3 cellular contexts compared by ENCODE assay signal in the genomic region with DNA sequence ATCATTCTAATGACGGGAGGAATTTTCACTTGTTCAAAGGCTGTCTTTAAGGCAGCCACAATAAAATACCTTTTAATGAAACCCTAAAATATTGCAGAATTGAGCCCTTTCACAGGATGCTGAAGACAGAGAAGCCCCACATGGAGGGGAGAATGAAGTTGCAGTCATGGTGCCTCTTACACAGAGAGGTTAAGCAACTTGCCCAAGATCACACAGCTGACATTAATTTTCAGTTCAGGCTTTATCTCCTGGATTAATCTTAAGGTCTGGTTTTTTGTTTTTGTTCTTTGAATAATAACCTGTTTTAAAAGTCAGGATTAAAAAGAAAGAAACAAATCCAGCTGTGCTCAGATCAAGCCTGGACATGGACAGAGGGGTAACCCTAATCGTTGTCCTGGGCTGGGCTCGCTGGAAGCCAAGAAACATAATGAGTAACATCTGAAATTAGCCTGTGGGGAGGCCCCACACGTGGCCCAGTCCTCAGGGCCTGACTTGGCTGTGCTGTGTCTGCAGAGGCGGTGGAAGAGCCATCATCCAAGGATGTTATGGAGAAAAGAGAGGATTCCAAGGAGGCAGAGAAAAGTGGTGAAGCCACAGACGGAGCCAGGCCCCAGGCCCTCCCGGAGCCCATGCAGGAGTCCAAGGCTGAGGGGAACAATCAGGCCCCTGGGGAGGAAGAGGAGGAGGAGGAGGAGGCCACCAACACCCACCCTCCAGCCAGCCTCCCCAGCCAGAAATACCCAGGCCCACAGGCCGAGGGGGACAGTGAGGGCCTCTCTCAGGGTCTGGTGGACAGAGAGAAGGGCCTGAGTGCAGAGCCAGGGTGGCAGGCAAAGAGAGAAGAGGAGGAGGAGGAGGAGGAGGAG.
TF ChIP-seq lines count a peak whose summit lies in the region.

No MANE protein-coding gene starts in this region.

TF ChIP-seq in SK-N-SH, 30 proteins besides CTCF, POLR2A, EP300 and RAD21:
- TF ChIP-seq NRF1 (IDR thresholded peaks at IDR 0.05; ENCODE audit: low read depth, low read length) (no peak), GATA2 (CRISPR knock-in tag; IDR thresholded peaks at IDR 0.05) (peak; percentile 25; the same call in 1 of the 2 replicates)

TF ChIP-seq in SK-N-SH treated with all-trans-retinoic acid at 6 μM for 48 hours, 23 proteins besides CTCF, POLR2A, EP300 and RAD21:
- TF ChIP-seq TOX (CRISPR knock-in tag; IDR thresholded peaks at IDR 0.05; ENCODE audit: borderline replicate concordance) = no peak

TF ChIP-seq in K562, 482 proteins besides CTCF, POLR2A, EP300 and RAD21:
- TF ChIP-seq ELF4 (CRISPR knock-in tag; IDR thresholded peaks at IDR 0.05) = no peak
- TF ChIP-seq, protein P1, sequence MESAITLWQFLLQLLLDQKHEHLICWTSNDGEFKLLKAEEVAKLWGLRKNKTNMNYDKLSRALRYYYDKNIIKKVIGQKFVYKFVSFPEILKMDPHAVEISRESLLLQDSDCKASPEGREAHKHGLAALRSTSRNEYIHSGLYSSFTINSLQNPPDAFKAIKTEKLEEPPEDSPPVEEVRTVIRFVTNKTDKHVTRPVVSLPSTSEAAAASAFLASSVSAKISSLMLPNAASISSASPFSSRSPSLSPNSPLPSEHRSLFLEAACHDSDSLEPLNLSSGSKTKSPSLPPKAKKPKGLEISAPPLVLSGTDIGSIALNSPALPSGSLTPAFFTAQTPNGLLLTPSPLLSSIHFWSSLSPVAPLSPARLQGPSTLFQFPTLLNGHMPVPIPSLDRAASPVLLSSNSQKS (CRISPR knock-in tag; IDR thresholded peaks at IDR 0.05) = no peak
- no peak for TF ChIP-seq CHD1 (IDR thresholded peaks at IDR 0.05; ENCODE audit: low read length)
- TF ChIP-seq ZNF23 (CRISPR knock-in tag; IDR thresholded peaks at IDR 0.05) = no peak
- no peak for TF ChIP-seq SLC30A9 (CRISPR knock-in tag; IDR thresholded peaks at IDR 0.05)
- TF ChIP-seq ZFP36 (IDR thresholded peaks at IDR 0.05; ENCODE audit: low read depth, low read length, partially characterized antibody) = peak; percentile 48
- no peak for TF ChIP-seq POLR2H (tag; IDR thresholded peaks at IDR 0.05; ENCODE audit: low read depth)
- no peak for TF ChIP-seq ZNF445 (CRISPR knock-in tag; IDR thresholded peaks at IDR 0.05; ENCODE audit: low read depth)
- TF ChIP-seq, protein P2, sequence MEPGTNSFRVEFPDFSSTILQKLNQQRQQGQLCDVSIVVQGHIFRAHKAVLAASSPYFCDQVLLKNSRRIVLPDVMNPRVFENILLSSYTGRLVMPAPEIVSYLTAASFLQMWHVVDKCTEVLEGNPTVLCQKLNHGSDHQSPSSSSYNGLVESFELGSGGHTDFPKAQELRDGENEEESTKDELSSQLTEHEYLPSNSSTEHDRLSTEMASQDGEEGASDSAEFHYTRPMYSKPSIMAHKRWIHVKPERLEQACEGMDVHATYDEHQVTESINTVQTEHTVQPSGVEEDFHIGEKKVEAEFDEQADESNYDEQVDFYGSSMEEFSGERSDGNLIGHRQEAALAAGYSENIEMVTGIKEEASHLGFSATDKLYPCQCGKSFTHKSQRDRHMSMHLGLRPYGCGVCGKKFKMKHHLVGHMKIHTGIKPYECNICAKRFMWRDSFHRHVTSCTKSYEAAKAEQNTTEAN (CRISPR knock-in tag; IDR thresholded peaks at IDR 0.05) = no peak
- TF ChIP-seq NR2C2 (CRISPR knock-in tag; IDR thresholded peaks at IDR 0.05) = no peak
- TF ChIP-seq NR2C2 (tag; IDR thresholded peaks at IDR 0.05) = no peak
- TF ChIP-seq BRD4 (IDR thresholded peaks at IDR 0.05) = no peak
- peak; percentile 82 for TF ChIP-seq RBM25 (IDR thresholded peaks at IDR 0.05; ENCODE audit: low read depth, low read length, severe bottlenecking)
- no peak for TF ChIP-seq ZNF584 (CRISPR knock-in tag; IDR thresholded peaks at IDR 0.05; ENCODE audit: low read depth)
- no peak for TF ChIP-seq ETV1 (tag; conservative IDR thresholded peaks at IDR 0.05; ENCODE audit: low read depth)
- TF ChIP-seq MCM5 (IDR thresholded peaks at IDR 0.05; ENCODE audit: low read depth) = no peak
- TF ChIP-seq SRF (CRISPR knock-in tag; IDR thresholded peaks at IDR 0.05) = no peak
- TF ChIP-seq, protein P3, sequence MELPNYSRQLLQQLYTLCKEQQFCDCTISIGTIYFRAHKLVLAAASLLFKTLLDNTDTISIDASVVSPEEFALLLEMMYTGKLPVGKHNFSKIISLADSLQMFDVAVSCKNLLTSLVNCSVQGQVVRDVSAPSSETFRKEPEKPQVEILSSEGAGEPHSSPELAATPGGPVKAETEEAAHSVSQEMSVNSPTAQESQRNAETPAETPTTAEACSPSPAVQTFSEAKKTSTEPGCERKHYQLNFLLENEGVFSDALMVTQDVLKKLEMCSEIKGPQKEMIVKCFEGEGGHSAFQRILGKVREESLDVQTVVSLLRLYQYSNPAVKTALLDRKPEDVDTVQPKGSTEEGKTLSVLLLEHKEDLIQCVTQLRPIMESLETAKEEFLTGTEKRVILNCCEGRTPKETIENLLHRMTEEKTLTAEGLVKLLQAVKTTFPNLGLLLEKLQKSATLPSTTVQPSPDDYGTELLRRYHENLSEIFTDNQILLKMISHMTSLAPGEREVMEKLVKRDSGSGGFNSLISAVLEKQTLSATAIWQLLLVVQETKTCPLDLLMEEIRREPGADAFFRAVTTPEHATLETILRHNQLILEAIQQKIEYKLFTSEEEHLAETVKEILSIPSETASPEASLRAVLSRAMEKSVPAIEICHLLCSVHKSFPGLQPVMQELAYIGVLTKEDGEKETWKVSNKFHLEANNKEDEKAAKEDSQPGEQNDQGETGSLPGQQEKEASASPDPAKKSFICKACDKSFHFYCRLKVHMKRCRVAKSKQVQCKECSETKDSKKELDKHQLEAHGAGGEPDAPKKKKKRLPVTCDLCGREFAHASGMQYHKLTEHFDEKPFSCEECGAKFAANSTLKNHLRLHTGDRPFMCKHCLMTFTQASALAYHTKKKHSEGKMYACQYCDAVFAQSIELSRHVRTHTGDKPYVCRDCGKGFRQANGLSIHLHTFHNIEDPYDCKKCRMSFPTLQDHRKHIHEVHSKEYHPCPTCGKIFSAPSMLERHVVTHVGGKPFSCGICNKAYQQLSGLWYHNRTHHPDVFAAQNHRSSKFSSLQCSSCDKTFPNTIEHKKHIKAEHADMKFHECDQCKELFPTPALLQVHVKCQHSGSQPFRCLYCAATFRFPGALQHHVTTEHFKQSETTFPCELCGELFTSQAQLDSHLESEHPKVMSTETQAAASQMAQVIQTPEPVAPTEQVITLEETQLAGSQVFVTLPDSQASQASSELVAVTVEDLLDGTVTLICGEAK (IDR thresholded peaks at IDR 0.05) = no peak
- TF ChIP-seq, protein P3 (CRISPR knock-in tag; IDR thresholded peaks at IDR 0.05) = no peak
- TF ChIP-seq ZNF695 (CRISPR knock-in tag; IDR thresholded peaks at IDR 0.05) = no peak
- 0 out of 4 replicates have a peak, but pooled peaks of 1 of the 2 experiments have one; percentile 14 for TF ChIP-seq KDM1A (IDR thresholded peaks at IDR 0.05)
- TF ChIP-seq CREBBP (IDR thresholded peaks at IDR 0.05; ENCODE audit: low read depth, low read length) = no peak
TF ChIP-seq in K562: peak in this region for 3.
